ENCODE assay signal across 16 cellular contexts in genomic region chr2:135299165-135299564, GRCh38.
"Had no signal": no experiment of that assay in that cellular context is flagged by ENCODE, and none has a peak within 500 bp of the region (broad histone marks: within the 10 kb centered on the region; RNA-seq: fewer than 3 reads in every experiment).

No MANE protein-coding gene starts in this region.

- H3K4me3 Mint-ChIP-seq: mesothelial cell of epicardium, nephron progenitor cell, T-cell had no signal

- H3K4me3 ChIP-seq: adrenal gland, skin epidermis, transverse colon had no signal

- H3K27ac Mint-ChIP-seq: activated T-helper 2 cell treated with anti-CD3 and anti-CD28 coated beads, Interferon-gamma antibody, Interleukin-2, Interleukin-4, amounts not matched to agents 10 μg/mL and 5 μg/mL and 100 μg/mL, durations not matched to agents 14 hours and 24 hours and 36 hours; mesothelial cell of epicardium; nephron progenitor cell; progenitor cell of endocrine pancreas; T-cell had no signal

- H3K27me3 ChIP-seq: adrenal gland, transverse colon had no signal

- H3K27ac ChIP-seq: adrenal gland, skin epidermis, transverse colon, WERI-Rb-1 had no signal

- H3K27me3 Mint-ChIP-seq: progenitor cell of endocrine pancreas, T-cell had no signal

- H3K4me1 ChIP-seq: adrenal gland, transverse colon had no signal

- ATAC-seq: right cardiac atrium, T-cell had no signal

- DNase-seq: activated CD4-positive, alpha-beta T cell treated with anti-CD3 and anti-CD28 coated beads, Interleukin-2, amount 50 U/mL, for 48 hours; activated naive CD4-positive, alpha-beta T cell treated with anti-CD3 and anti-CD28 coated beads, Interleukin-2, amount 50 U/mL, for 16 hours; adrenal gland; nephron progenitor cell; right cardiac atrium; stimulated activated CD4-positive, alpha-beta T cell treated with anti-CD3 and anti-CD28 coated beads, Interleukin-15, amount 100 ng/mL, for 24 hours; stimulated activated CD4-positive, alpha-beta T cell treated with anti-CD3 and anti-CD28 coated beads, Interleukin-4, amount 100 ng/mL, for 24 hours; stimulated activated naive CD4-positive, alpha-beta T cell treated with Interleukin-2 at 50 U/mL for 16 hours; T-cell; T1000; transverse colon; WERI-Rb-1 had no signal

- H3K9me3 ChIP-seq: adrenal gland had no signal

- H3K4me1 Mint-ChIP-seq: nephron progenitor cell, T-cell had no signal

- H3K36me3 ChIP-seq: adrenal gland, transverse colon, WERI-Rb-1 had no signal
